Comparison of ENCODE assay signal across 9 cellular contexts in the genomic region with DNA sequence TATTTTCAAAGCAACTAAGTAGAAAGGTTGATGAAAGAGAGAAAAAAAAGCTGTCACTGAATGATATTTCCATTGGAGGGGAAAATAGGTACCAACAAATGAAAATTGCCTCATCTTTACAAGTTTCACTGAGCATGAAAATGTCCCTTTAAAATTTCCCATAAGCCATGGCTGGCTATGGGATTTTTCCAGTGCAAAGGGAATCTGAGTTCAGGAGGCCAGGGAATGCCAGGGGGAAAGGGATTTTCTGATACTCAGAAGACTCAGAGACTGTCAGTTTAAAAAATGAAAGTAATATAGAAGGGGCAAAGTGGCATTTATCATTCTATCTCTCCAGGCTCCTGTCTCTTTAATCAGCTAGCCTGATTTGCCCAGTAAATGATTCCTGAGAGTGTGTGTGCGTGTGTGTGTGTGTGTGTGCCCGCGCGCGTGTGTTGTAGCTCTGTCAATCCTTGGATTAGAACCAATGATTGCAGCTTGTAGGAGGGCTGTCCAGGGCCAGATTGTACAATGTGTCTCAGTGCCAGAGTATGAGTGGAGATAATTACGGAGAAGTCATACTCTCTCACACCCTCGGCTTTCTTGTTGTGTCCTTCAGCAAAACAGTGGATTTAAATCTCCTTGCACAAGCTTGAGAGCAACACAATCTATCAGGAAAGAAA. TPM values are rescaled to one million over a fixed set of nuclear protein-coding genes. Genes with fewer than 3 reads are reported as not detected.
DNase-seq lines count a peak whose midpoint lies in the region; ATAC-seq, FAIRE-seq and TF ChIP-seq lines count a peak whose summit lies in the region.
"Had no signal": no experiment of that assay in that cellular context is flagged by ENCODE, and none has a peak within 500 bp of the region (broad histone marks: within the 10 kb centered on the region; RNA-seq: fewer than 3 reads in every experiment).

Gene NTM (plus strand): TSS at position 526 of the 662 bp plus-strand sequence.

- H3K27ac ChIP-seq in astrocyte (ENCODE audit: low read depth, low read length) (no peak within 1 kb of the TSS), right atrium auricular region (no peak within 1 kb of the TSS)

- no peak for ATAC-seq in GM19463 (IDR thresholded peaks at IDR 0.05; ENCODE audit: unreplicated experiment)

- no peaks in the 10 kb centered on the region for H3K79me2 ChIP-seq in astrocyte (ENCODE audit: insufficient read depth, low read length)

- no peak within 1 kb of the TSS for H3K9ac ChIP-seq in astrocyte (ENCODE audit: low read length)

- DNase-seq in GM04503 (ENCODE audit: low read depth): peak; percentile 4
- DNase-seq in astrocyte (ENCODE audit: low read depth): peak; percentile 55
- DNase-seq in right atrium auricular region (ENCODE audit: low spot score): peak; percentile 62
- DNase-seq in retina: peak; percentile 84
- no peak for DNase-seq in activated CD4-positive, CD25-positive, alpha-beta regulatory T cell (lab: John Stamatoyannopoulos, UW)
- no peak for DNase-seq in cerebellar nuclear complex (lab: John Stamatoyannopoulos, UW)
- DNase-seq in NCI-H2029 treated with DMSO at 0.1 percent for 48 hours (lab: John Stamatoyannopoulos, UW): no peak
- DNase-seq: activated effector memory CD4-positive, alpha-beta T cell treated with Interleukin-2 at 50 U/mL for 16 hours had no signal

- no peaks in the 10 kb centered on the region for H3K4me1 ChIP-seq in astrocyte (ENCODE audit: insufficient read depth, low read length)
- peaks cover 0 to 11% of the 10 kb centered on the region in 2 donors for H3K4me1 ChIP-seq in right atrium auricular region

- H3K36me3 Mint-ChIP-seq in astrocyte (ENCODE audit: low read depth, unreplicated experiment): no peaks in the 10 kb centered on the region

- H3K27me3 ChIP-seq in astrocyte (ENCODE audit: insufficient read depth, low read length) (peaks cover 65% of the 10 kb centered on the region), right atrium auricular region (peaks cover 0 to 13% of the 10 kb centered on the region in 2 donors)

- no peaks in the 10 kb centered on the region for H3K9me3 ChIP-seq in astrocyte (ENCODE audit: insufficient read depth, low read depth, low read length)
- H3K9me3 ChIP-seq in right atrium auricular region: no peaks in the 10 kb centered on the region

- peaks cover 40% of the 10 kb centered on the region for H3K27me3 Mint-ChIP-seq in astrocyte (ENCODE audit: low read depth, unreplicated experiment)

- H3K4me3 ChIP-seq in astrocyte (ENCODE audit: insufficient read depth, low read depth, low read length): peak within 1 kb of the TSS; percentile 41
- H3K4me3 ChIP-seq in right atrium auricular region: peak within 1 kb of the TSS in 1 of 2 donors; percentile 18

- TF ChIP-seq CTCF in astrocyte (IDR thresholded peaks at IDR 0.05; ENCODE audit: insufficient read depth, low read depth, low read length) (no peak), right atrium auricular region (IDR thresholded peaks at IDR 0.05) (no peak)

- H3K36me3 ChIP-seq in astrocyte (ENCODE audit: insufficient read depth, low read length) (no peaks in the 10 kb centered on the region), right atrium auricular region (no peaks in the 10 kb centered on the region)

- H2AFZ ChIP-seq in astrocyte (ENCODE audit: low read depth, low read length): no peak within 1 kb of the TSS

- H3K4me1 Mint-ChIP-seq in astrocyte (ENCODE audit: low read depth, unreplicated experiment): no peaks in the 10 kb centered on the region

- H3K4me2 ChIP-seq in astrocyte (ENCODE audit: low read length): peak within 1 kb of the TSS; percentile 70

- H3K27ac Mint-ChIP-seq in astrocyte (ENCODE audit: unreplicated experiment): no peak within 1 kb of the TSS

- no peaks in the 10 kb centered on the region for H4K20me1 ChIP-seq in astrocyte (ENCODE audit: insufficient read depth, low read length)

- FAIRE-seq in astrocyte (lab: Jason Lieb, UNC): no peak

- H3K4me3 Mint-ChIP-seq in astrocyte (ENCODE audit: unreplicated experiment): no peak within 1 kb of the TSS

- peaks cover 2% of the 10 kb centered on the region for H3K9me3 Mint-ChIP-seq in astrocyte (ENCODE audit: unreplicated experiment)

RNA-seq across cellular contexts. Expression of gene NTM, which starts in this region (rescaled TPM):
- total RNA-seq in astrocyte (98.2 and 108 TPM in 2 replicates), right atrium auricular region (10 to 100 TPM; 19.1 to 44.7 TPM)

Comparison
In these comparisons a context has a peak if more than half of its experiments do, and no peak if none do; other contexts are left out.
1. DNase-seq: peak in GM04503 (single experiment), astrocyte (single experiment), right atrium auricular region (single experiment) and retina (single experiment); none in activated CD4-positive, CD25-positive, alpha-beta regulatory T cell (0 of 4), cerebellar nuclear complex (0 of 2) and NCI-H2029 treated with DMSO at 0.1 percent for 48 hours (single experiment).